ENCODE assay signal across 2 cellular contexts in genomic region chr1:2279882-2280281, GRCh38.
TF ChIP-seq lines count a peak whose summit lies in the region.

No MANE protein-coding gene starts in this region.

TF ChIP-seq in liver, 16 proteins besides CTCF, POLR2A, EP300 and RAD21:
- TF ChIP-seq JUND (IDR thresholded peaks at IDR 0.05) = peak in 1 of 2 donors; percentile 12
- no peak for TF ChIP-seq MAX (IDR thresholded peaks at IDR 0.05)
- TF ChIP-seq NR2F2 (IDR thresholded peaks at IDR 0.05) = no peak
- TF ChIP-seq RXRA (IDR thresholded peaks at IDR 0.05) = peak; percentile 24 to 51
- peak; percentile 8 to 30 for TF ChIP-seq HNF4A (conservative IDR thresholded peaks at IDR 0.05)

TF ChIP-seq in HepG2, 621 proteins besides CTCF, POLR2A, EP300 and RAD21:
- TF ChIP-seq ZNF609 (CRISPR knock-in tag; IDR thresholded peaks at IDR 0.05; ENCODE audit: borderline replicate concordance) (no peak), GTF3A (CRISPR knock-in tag; conservative IDR thresholded peaks at IDR 0.05) (no peak), NFAT5 (CRISPR knock-in tag; IDR thresholded peaks at IDR 0.05) (no peak), FLYWCH1 (CRISPR knock-in tag; IDR thresholded peaks at IDR 0.05) (no peak), ZFP36L1 (CRISPR knock-in tag; IDR thresholded peaks at IDR 0.05) (no peak), ZNF746 (CRISPR knock-in tag; IDR thresholded peaks at IDR 0.05) (no peak), CENPX (CRISPR knock-in tag; IDR thresholded peaks at IDR 0.05) (no peak), ZNF563 (CRISPR knock-in tag; IDR thresholded peaks at IDR 0.05) (no peak), GZF1 (CRISPR knock-in tag; IDR thresholded peaks at IDR 0.05) (no peak), ZNF598 (CRISPR knock-in tag; IDR thresholded peaks at IDR 0.05; ENCODE audit: borderline replicate concordance) (no peak), SNAPC4 (CRISPR knock-in tag; IDR thresholded peaks at IDR 0.05) (no peak), MTA1 (CRISPR knock-in tag; IDR thresholded peaks at IDR 0.05; ENCODE audit: borderline replicate concordance) (no peak)
